Comparison of ENCODE assay signal across 8 cellular contexts in the genomic region with DNA sequence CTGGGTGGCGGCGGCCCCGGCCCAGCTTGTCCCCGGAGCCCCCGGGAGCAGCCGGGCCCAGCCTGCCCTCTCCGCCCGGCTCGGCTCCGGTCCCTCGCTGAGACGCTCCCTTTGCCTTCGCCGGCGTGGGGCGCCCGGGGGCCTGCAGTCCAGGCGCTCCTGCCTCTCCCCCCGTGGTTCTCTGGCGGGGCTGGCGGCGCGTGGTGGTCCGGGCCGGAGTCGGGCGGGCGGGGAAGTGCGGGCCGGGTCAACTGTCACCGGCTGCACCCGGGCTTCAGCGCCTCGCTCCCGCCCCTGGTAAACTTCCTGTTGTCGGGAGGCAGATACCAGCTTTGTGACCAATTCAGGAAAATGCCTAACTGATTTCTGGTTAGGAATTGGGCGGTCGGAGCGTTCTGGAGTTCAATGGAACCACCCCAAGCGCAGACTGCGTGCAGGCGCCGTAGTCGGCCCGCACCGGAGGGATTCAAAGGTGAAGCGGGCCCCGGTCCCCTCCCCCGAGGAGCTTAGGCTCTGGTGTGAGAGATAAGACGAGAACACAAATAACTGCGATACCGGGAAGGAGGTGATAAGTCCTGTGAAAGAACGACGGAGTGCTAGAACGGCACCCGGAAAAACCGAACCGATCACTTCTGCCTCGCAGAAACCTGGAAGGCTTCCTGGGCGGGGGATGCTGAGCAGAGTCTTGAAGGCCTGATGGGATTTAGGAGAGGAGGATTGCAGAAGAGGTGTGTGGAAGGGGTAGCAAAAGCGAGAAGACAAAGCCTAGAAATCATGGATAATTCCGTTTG. TPM values are rescaled to one million over a fixed set of nuclear protein-coding genes. Genes with fewer than 3 reads are reported as not detected.
DNase-seq lines count a peak whose midpoint lies in the region; ATAC-seq and TF ChIP-seq lines count a peak whose summit lies in the region.

No MANE protein-coding gene starts in this region.

- H3K4me1 ChIP-seq in OCI-LY1 (ENCODE audit: insufficient read depth, low read length, severe bottlenecking) (peaks cover 58% of the 10 kb centered on the region), thyroid gland (peaks cover 23 to 30% of the 10 kb centered on the region in 2 donors)

- peak overlapping the region; percentile 98 for H3K27ac Mint-ChIP-seq in activated T-helper 1 cell treated with anti-CD3 and anti-CD28 coated beads, Interleukin-12 subunit alpha, Interleukin-12 subunit beta, Interleukin-2, Interleukin-4 antibody, amounts not matched to agents 30 ng/mL and 10 ng/mL and 1 ng/mL, durations not matched to agents 14 hours and 24 hours and 36 hours
- peak overlapping the region; percentile 79 to 96 (median 93) for H3K27ac Mint-ChIP-seq in nephron

- peak overlapping the region; percentile 81 for H3K4me2 ChIP-seq in OCI-LY1 (ENCODE audit: low read length)

- no peak for TF ChIP-seq POLR2A in thyroid gland (IDR thresholded peaks at IDR 0.05)

- H3K27me3 ChIP-seq in OCI-LY1 (ENCODE audit: insufficient read depth, low read length) (no peaks in the 10 kb centered on the region), thyroid gland (no peaks in the 10 kb centered on the region)

- H3K27ac ChIP-seq in OCI-LY1 (ENCODE audit: low read depth, low read length, poor library complexity, severe bottlenecking) (peak overlapping the region; percentile 55), thyroid gland (peak overlapping the region; percentile 26 to 90 (median 85))

- H3K9me3 ChIP-seq in OCI-LY1 (ENCODE audit: low read length), result no peaks in the 10 kb centered on the region
- H3K9me3 ChIP-seq in thyroid gland, result no peaks in the 10 kb centered on the region

- no peaks in the 10 kb centered on the region for H3K9me3 Mint-ChIP-seq in activated T-helper 1 cell treated with anti-CD3 and anti-CD28 coated beads, Interleukin-12 subunit alpha, Interleukin-12 subunit beta, Interleukin-2, Interleukin-4 antibody, amounts not matched to agents 30 ng/mL and 10 ng/mL and 1 ng/mL, durations not matched to agents 14 hours and 24 hours and 36 hours
- H3K9me3 Mint-ChIP-seq in nephron, result no peaks in the 10 kb centered on the region

- H3K79me2 ChIP-seq in OCI-LY1 (ENCODE audit: insufficient read depth, low read length), result peaks cover 52% of the 10 kb centered on the region

- no peak overlapping the region for H2AFZ ChIP-seq in OCI-LY1 (ENCODE audit: low read length)

- H4K20me1 ChIP-seq in OCI-LY1 (ENCODE audit: insufficient read depth, low read length), result no peaks in the 10 kb centered on the region

- H3K36me3 ChIP-seq in OCI-LY1 (ENCODE audit: insufficient read depth, low read length) (peaks cover 6% of the 10 kb centered on the region; the same call in 1 of the 2 replicates), thyroid gland (no peaks in the 10 kb centered on the region)

- H3K4me3 ChIP-seq in OCI-LY1 (ENCODE audit: low read depth, low read length, poor library complexity, severe bottlenecking) (peak overlapping the region; percentile 70), fibroblast of pulmonary artery (replicated peaks; ENCODE audit: low read depth, low read length) (peak overlapping the region; percentile 94), thyroid gland (replicated peaks in 1 of 3) (peak overlapping the region; percentile 37 to 95 (median 80))

- H3K9me2 ChIP-seq in OCI-LY1 (ENCODE audit: low read depth, low read length), result no peaks in the 10 kb centered on the region

- TF ChIP-seq CTCF in OCI-LY1 (IDR thresholded peaks at IDR 0.05; ENCODE audit: low read length) (no peak), fibroblast of pulmonary artery (IDR thresholded peaks at IDR 0.05; ENCODE audit: low read length, missing control alignments) (no peak), nephron (IDR thresholded peaks at IDR 0.05; ENCODE audit: unreplicated experiment in 3 of 3) (no peak), thyroid gland (IDR thresholded peaks at IDR 0.05) (no peak)

- no peaks in the 10 kb centered on the region for H3K27me3 Mint-ChIP-seq in activated T-helper 1 cell treated with anti-CD3 and anti-CD28 coated beads, Interleukin-12 subunit alpha, Interleukin-12 subunit beta, Interleukin-2, Interleukin-4 antibody, amounts not matched to agents 30 ng/mL and 10 ng/mL and 1 ng/mL, durations not matched to agents 14 hours and 24 hours and 36 hours (ENCODE audit: insufficient read depth)
- peaks cover 7% of the 10 kb centered on the region for H3K27me3 Mint-ChIP-seq in nephron (ENCODE audit: low read depth)

- intact Hi-C loops in activated T-helper 1 cell treated with anti-CD3 and anti-CD28 coated beads, Interleukin-12 subunit alpha, Interleukin-12 subunit beta, Interleukin-2, Interleukin-4 antibody, amounts not matched to agents 30 ng/mL and 10 ng/mL and 1 ng/mL, durations not matched to agents 14 hours and 24 hours and 36 hours (cut with micrococcal nuclease), result loop anchor here (1.0 to 5.0 kb wide), 10 partner anchors 38 to 705 kb away; a partner anchor contains a TSS
- intact Hi-C loops in thyroid gland (cut with DNase I), result loop anchor here (5.0 kb wide), 1 partner anchor 84 kb away; no protein-coding TSS in a partner anchor

- peak overlapping the region; percentile 64 for H3K9ac ChIP-seq in OCI-LY1 (ENCODE audit: low read length)

- peak; percentile 35 for DNase-seq in activated T-helper 1 cell treated with anti-CD3 and anti-CD28 coated beads, Interleukin-12 subunit alpha, Interleukin-12 subunit beta, Interleukin-2, Interleukin-4 antibody, amounts not matched to agents 30 ng/mL and 10 ng/mL and 1 ng/mL, durations not matched to agents 14 hours and 24 hours and 36 hours (ENCODE audit: low spot score)
- no peak for DNase-seq in fibroblast of pulmonary artery (ENCODE audit: low read depth)
- peak in 1 of 2 donors; percentile 45 for DNase-seq in thyroid gland

- peak overlapping the region; percentile 99 for H3K4me3 Mint-ChIP-seq in activated T-helper 1 cell treated with anti-CD3 and anti-CD28 coated beads, Interleukin-12 subunit alpha, Interleukin-12 subunit beta, Interleukin-2, Interleukin-4 antibody, amounts not matched to agents 30 ng/mL and 10 ng/mL and 1 ng/mL, durations not matched to agents 14 hours and 24 hours and 36 hours
- peak overlapping the region; percentile 90 to 99 (median 97) for H3K4me3 Mint-ChIP-seq in nephron

- peak; percentile 11 for ATAC-seq in GM18499 (IDR thresholded peaks at IDR 0.05; ENCODE audit: insufficient read depth, unreplicated experiment)
- ATAC-seq in HG02840 (IDR thresholded peaks at IDR 0.05; ENCODE audit: low FRiP score, unreplicated experiment), result peak; percentile 15
- no peak for ATAC-seq in HG02678 (IDR thresholded peaks at IDR 0.05; ENCODE audit: unreplicated experiment)

- H3K36me3 Mint-ChIP-seq in activated T-helper 1 cell treated with anti-CD3 and anti-CD28 coated beads, Interleukin-12 subunit alpha, Interleukin-12 subunit beta, Interleukin-2, Interleukin-4 antibody, amounts not matched to agents 30 ng/mL and 10 ng/mL and 1 ng/mL, durations not matched to agents 14 hours and 24 hours and 36 hours (ENCODE audit: low read depth), result peaks cover 35% of the 10 kb centered on the region
- H3K36me3 Mint-ChIP-seq in nephron (ENCODE audit: low read depth), result peaks cover 4% of the 10 kb centered on the region

- H3K4me1 Mint-ChIP-seq in activated T-helper 1 cell treated with anti-CD3 and anti-CD28 coated beads, Interleukin-12 subunit alpha, Interleukin-12 subunit beta, Interleukin-2, Interleukin-4 antibody, amounts not matched to agents 30 ng/mL and 10 ng/mL and 1 ng/mL, durations not matched to agents 14 hours and 24 hours and 36 hours (ENCODE audit: low read depth), result peaks cover 52% of the 10 kb centered on the region
- H3K4me1 Mint-ChIP-seq in nephron, result peaks cover 39% of the 10 kb centered on the region

- 0 to 1% methylated on average over 26 to 37 of the region's 62 CpGs for WGBS in thyroid gland, 2 donors

- no peaks in the 10 kb centered on the region for H3F3A ChIP-seq in OCI-LY1 (ENCODE audit: insufficient read depth, low read length)

RNA-seq across cellular contexts. Expression of a gene that starts 0.9 kb away (rescaled TPM):
- 168 and 170 TPM in 2 replicates for total RNA-seq in activated T-helper 1 cell treated with anti-CD3 and anti-CD28 coated beads, Interleukin-12 subunit alpha, Interleukin-12 subunit beta, Interleukin-2, Interleukin-4 antibody, amounts not matched to agents 30 ng/mL and 10 ng/mL and 1 ng/mL, durations not matched to agents 14 hours and 24 hours and 36 hours
- 10 to 100 TPM; 70.8 to 97.6 (median 87.4) TPM for total RNA-seq in thyroid gland
